Comparison of ENCODE assay signal across 5 cellular contexts in genomic region chr2:91768997-91769396, GRCh38.
DNase-seq lines count a peak whose midpoint lies in the region; FAIRE-seq and TF ChIP-seq lines count a peak whose summit lies in the region.
"Not testable (repeated sequence)": the region's sequence is repeated elsewhere in the genome, so short reads cannot be mapped to it uniquely, and the experiment has no call there.

No MANE protein-coding gene starts in this region.

- TF ChIP-seq POLR2A in NB4 (IDR thresholded peaks at IDR 0.05; ENCODE audit: extremely low read depth, insufficient read length), result not testable (repeated sequence)

- H4K20me1 ChIP-seq in astrocyte (ENCODE audit: insufficient read depth, low read length), result not testable (repeated sequence)

- H3K4me1 Mint-ChIP-seq in CD14-positive monocyte, result peaks cover 54% of the 10 kb centered on the region
- peaks cover 25% of the 10 kb centered on the region for H3K4me1 Mint-ChIP-seq in astrocyte (ENCODE audit: low read depth, unreplicated experiment)
- peaks cover 22% of the 10 kb centered on the region for H3K4me1 Mint-ChIP-seq in dendritic cell treated with granulocyte-macrophage colony-stimulating factor and Interleukin-4, amounts not matched to agents 40 ng/mL and 50 ng/mL, for 4 days (ENCODE audit: low read depth)

- H3K4me3 ChIP-seq in NB4 (ENCODE audit: low read depth, low read length); astrocyte (ENCODE audit: insufficient read depth, low read depth, low read length); right atrium auricular region: not testable (repeated sequence)

- not testable (repeated sequence) for FAIRE-seq in astrocyte (lab: Jason Lieb, UNC)

- H3K27ac Mint-ChIP-seq in CD14-positive monocyte, result peak overlapping the region in 5 of 7 donors; percentile 37 to 80 (median 74)
- not testable (repeated sequence) for H3K27ac Mint-ChIP-seq in astrocyte (ENCODE audit: unreplicated experiment)
- peak overlapping the region; percentile 25 for H3K27ac Mint-ChIP-seq in dendritic cell treated with granulocyte-macrophage colony-stimulating factor and Interleukin-4, amounts not matched to agents 40 ng/mL and 50 ng/mL, for 4 days

- not testable (repeated sequence) for H3K9me3 Mint-ChIP-seq in CD14-positive monocyte; astrocyte (ENCODE audit: unreplicated experiment); dendritic cell treated with granulocyte-macrophage colony-stimulating factor and Interleukin-4, amounts not matched to agents 40 ng/mL and 50 ng/mL, for 4 days

- not testable (repeated sequence) for H3K9me3 ChIP-seq in astrocyte (ENCODE audit: insufficient read depth, low read depth, low read length); right atrium auricular region

- not testable (repeated sequence) for H3K27me3 Mint-ChIP-seq in CD14-positive monocyte (ENCODE audit: low read depth in 3 of 3); astrocyte (ENCODE audit: low read depth, unreplicated experiment); dendritic cell treated with granulocyte-macrophage colony-stimulating factor and Interleukin-4, amounts not matched to agents 40 ng/mL and 50 ng/mL, for 4 days

- H3K4me2 ChIP-seq in astrocyte (ENCODE audit: low read length), result peak overlapping the region; percentile 22

- intact Hi-C loops in CD14-positive monocyte (cut with micrococcal nuclease); dendritic cell treated with granulocyte-macrophage colony-stimulating factor and Interleukin-4, amounts not matched to agents 40 ng/mL and 50 ng/mL, for 4 days (cut with micrococcal nuclease): not testable (repeated sequence)

- H2AFZ ChIP-seq in astrocyte (ENCODE audit: low read depth, low read length), result not testable (repeated sequence)

- H3K36me3 Mint-ChIP-seq in CD14-positive monocyte; astrocyte (ENCODE audit: low read depth, unreplicated experiment); dendritic cell treated with granulocyte-macrophage colony-stimulating factor and Interleukin-4, amounts not matched to agents 40 ng/mL and 50 ng/mL, for 4 days (ENCODE audit: low read depth): not testable (repeated sequence)

- H3K27ac ChIP-seq in astrocyte (ENCODE audit: low read depth, low read length); right atrium auricular region: not testable (repeated sequence)

- peaks cover 20% of the 10 kb centered on the region for H3K4me1 ChIP-seq in astrocyte (ENCODE audit: insufficient read depth, low read length)
- H3K4me1 ChIP-seq in right atrium auricular region, result not testable (repeated sequence)

- DNase-seq in CD14-positive monocyte (ENCODE audit: low spot score); astrocyte (ENCODE audit: low read depth): not testable (repeated sequence)
- DNase-seq in NB4 (ENCODE audit: low read depth) (peak; percentile 25), right atrium auricular region (ENCODE audit: low spot score) (peak; percentile 28)

- H3K9ac ChIP-seq in astrocyte (ENCODE audit: low read length), result not testable (repeated sequence)

- H3K27me3 ChIP-seq in astrocyte (ENCODE audit: insufficient read depth, low read length); right atrium auricular region: not testable (repeated sequence)

- H3K79me2 ChIP-seq in astrocyte (ENCODE audit: insufficient read depth, low read length), result not testable (repeated sequence)

- TF ChIP-seq CTCF in CD14-positive monocyte (IDR thresholded peaks at IDR 0.05); NB4 (IDR thresholded peaks at IDR 0.05; ENCODE audit: low read depth, low read length); astrocyte (IDR thresholded peaks at IDR 0.05; ENCODE audit: insufficient read depth, low read depth, low read length); right atrium auricular region (IDR thresholded peaks at IDR 0.05): not testable (repeated sequence)

- H3K36me3 ChIP-seq in astrocyte (ENCODE audit: insufficient read depth, low read length); right atrium auricular region: not testable (repeated sequence)

- H3K4me3 Mint-ChIP-seq in CD14-positive monocyte; astrocyte (ENCODE audit: unreplicated experiment); dendritic cell treated with granulocyte-macrophage colony-stimulating factor and Interleukin-4, amounts not matched to agents 40 ng/mL and 50 ng/mL, for 4 days: not testable (repeated sequence)
